ENCODE assay signal across 29 cellular contexts in the genomic region with DNA sequence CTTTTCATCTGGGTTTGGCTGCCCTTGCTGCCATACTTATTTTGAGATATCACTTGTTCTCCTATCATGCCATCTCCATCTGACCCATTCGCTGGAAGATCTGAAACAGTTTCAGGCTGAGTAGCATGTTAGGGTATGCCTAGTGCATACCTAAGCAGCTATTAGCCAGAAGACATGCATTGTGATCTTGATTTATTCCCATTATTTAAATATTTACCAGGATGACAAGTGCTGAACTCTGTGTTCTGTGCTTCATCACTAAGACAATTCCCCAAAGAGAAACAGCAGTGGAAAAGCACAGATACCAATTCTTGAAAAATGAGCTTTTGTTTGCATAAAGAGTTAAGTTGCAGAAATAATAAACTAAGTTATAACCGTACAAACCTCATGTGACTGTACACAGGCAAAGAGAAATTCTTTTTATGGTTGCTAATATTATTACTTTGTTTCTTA.
A peak's percentile ranks its signal among the peaks of the same experiment; 100 is the strongest.
DNase-seq lines count a peak whose midpoint lies in the region; ATAC-seq and TF ChIP-seq lines count a peak whose summit lies in the region.
"Had no signal": no experiment of that assay in that cellular context is flagged by ENCODE, and none has a peak within 500 bp of the region (broad histone marks: within the 10 kb centered on the region; RNA-seq: fewer than 3 reads in every experiment).

No MANE protein-coding gene starts in this region.

- no peak overlapping the region for H3K4me3 Mint-ChIP-seq in activated naive CD4-positive, alpha-beta T cell treated with anti-CD3 and anti-CD28 coated beads, Interleukin-2, amount 10 ng/mL, durations not matched to agents 7 days and 5 days
- H3K4me3 Mint-ChIP-seq: activated CD4-positive, alpha-beta memory T cell treated with anti-CD3 and anti-CD28 coated beads for 36 hours; stimulated activated naive CD8-positive, alpha-beta T cell treated with anti-CD3 and anti-CD28 coated beads, Interleukin-15, Interleukin-2, amounts not matched to agents 100 ng/mL and 50 ng/mL, for 24 hours; T-cell had no signal

- H3K27ac ChIP-seq in foreskin keratinocyte (no peak overlapping the region), sigmoid colon (peak overlapping the region in 3 of 4 donors; percentile 15 to 44 (median 31)), substantia nigra (ENCODE audit: low read depth, low read length, poor library complexity, severe bottlenecking) (no peak overlapping the region)
- H3K27ac ChIP-seq: BLaER1 treated with 17β-estradiol and CSF1 and Interleukin-3, amounts not matched to agents 10 nM and 100 nM; left lung; Peyer's patch; transverse colon had no signal

- peak; percentile 41 for ATAC-seq in foreskin keratinocyte
- ATAC-seq: activated naive CD4-positive, alpha-beta T cell treated with anti-CD3 and anti-CD28 coated beads, Interleukin-2, amount 50 U/mL, for 72 hours; K562; left lung; T-cell had no signal

- no peaks in the 10 kb centered on the region for H3K27me3 Mint-ChIP-seq in activated naive CD4-positive, alpha-beta T cell treated with anti-CD3 and anti-CD28 coated beads, Interleukin-2, amount 10 ng/mL, durations not matched to agents 7 days and 5 days

- no peak for TF ChIP-seq POLR2A in sigmoid colon (IDR thresholded peaks at IDR 0.05)

- DNase-seq in EH (ENCODE audit: low read depth) (peak; percentile 54), brain pericyte (ENCODE audit: low read depth, low spot score) (peak; percentile 79), foreskin keratinocyte (peak; percentile 20 to 59), sigmoid colon (no peak), NCI-H446 (lab: John Stamatoyannopoulos, UW) (no peak), substantia nigra (lab: John Stamatoyannopoulos, UW) (no peak)
- no peak for DNase-seq in activated naive CD4-positive, alpha-beta T cell treated with anti-CD3 and anti-CD28 coated beads, Interleukin-2, amount 10 ng/mL, durations not matched to agents 7 days and 5 days
- DNase-seq in activated CD8-positive, alpha-beta memory T cell treated with anti-CD3 and anti-CD28 coated beads, Interleukin-2, amount 50 U/mL, for 48 hours: no peak
- DNase-seq: activated CD4-positive, alpha-beta memory T cell treated with anti-CD3 and anti-CD28 coated beads for 36 hours; activated CD8-positive, alpha-beta memory T cell treated with anti-CD3 and anti-CD28 coated beads, Interleukin-2, amount 50 U/mL, for 4 hours; aorta; central memory CD4-positive, alpha-beta T cell; COR-L47; DMS79; GF-D8; hippocampal formation; left lung; mesendoderm; NCI-H1105; NCI-H1930; Peyer's patch; posterior cingulate gyrus; T-cell; transverse colon had no signal

- no peaks in the 10 kb centered on the region for H3K36me3 ChIP-seq in sigmoid colon
- H3K36me3 ChIP-seq: BLaER1 treated with 17β-estradiol and CSF1 and Interleukin-3, amounts not matched to agents 10 nM and 100 nM; left lung; Peyer's patch; transverse colon had no signal

- CTCF ChIA-PET in activated naive CD4-positive, alpha-beta T cell treated with anti-CD3 and anti-CD28 coated beads, Interleukin-2, amount 10 ng/mL, durations not matched to agents 7 days and 5 days (lab: Charles Lee): no interaction called here

- H3K4me3 ChIP-seq in sigmoid colon: no peak overlapping the region
- H3K4me3 ChIP-seq: BLaER1 treated with 17β-estradiol and CSF1 and Interleukin-3, amounts not matched to agents 10 nM and 100 nM; K562; left lung; Peyer's patch; transverse colon had no signal

- no peaks in the 10 kb centered on the region for H3K4me1 Mint-ChIP-seq in activated naive CD4-positive, alpha-beta T cell treated with anti-CD3 and anti-CD28 coated beads, Interleukin-2, amount 10 ng/mL, durations not matched to agents 7 days and 5 days
- H3K4me1 Mint-ChIP-seq: T-cell had no signal

- H3K4me1 ChIP-seq in foreskin keratinocyte: peaks cover 14% of the 10 kb centered on the region
- peaks cover 0 to 9% (median 2%) of the 10 kb centered on the region in 4 donors for H3K4me1 ChIP-seq in sigmoid colon
- H3K4me1 ChIP-seq: BLaER1 treated with 17β-estradiol and CSF1 and Interleukin-3, amounts not matched to agents 10 nM and 100 nM; left lung; Peyer's patch; transverse colon had no signal

- intact Hi-C loops in sigmoid colon (cut with DNase I): no loop called here

- peaks cover 0 to 13% (median 0%) of the 10 kb centered on the region in 4 donors for H3K9me3 ChIP-seq in sigmoid colon
- H3K9me3 ChIP-seq: BLaER1 treated with 17β-estradiol and CSF1 and Interleukin-3, amounts not matched to agents 10 nM and 100 nM; Peyer's patch; transverse colon had no signal

- no peaks in the 10 kb centered on the region for H3K36me3 Mint-ChIP-seq in activated naive CD4-positive, alpha-beta T cell treated with anti-CD3 and anti-CD28 coated beads, Interleukin-2, amount 10 ng/mL, durations not matched to agents 7 days and 5 days
- H3K36me3 Mint-ChIP-seq: activated CD4-positive, alpha-beta memory T cell treated with anti-CD3 and anti-CD28 coated beads for 36 hours; activated naive CD4-positive, alpha-beta T cell treated with anti-CD3 and anti-CD28 coated beads, Interleukin-2, amount 50 U/mL, for 72 hours; T-cell had no signal

- TF ChIP-seq CTCF in foreskin keratinocyte (conservative IDR thresholded peaks at IDR 0.05) (no peak), sigmoid colon (IDR thresholded peaks at IDR 0.05) (no peak)

- TF ChIP-seq EP300 in sigmoid colon (IDR thresholded peaks at IDR 0.05): peak in 1 of 4 donors; percentile 60

- no peaks in the 10 kb centered on the region for H3K9me3 Mint-ChIP-seq in activated naive CD4-positive, alpha-beta T cell treated with anti-CD3 and anti-CD28 coated beads, Interleukin-2, amount 10 ng/mL, durations not matched to agents 7 days and 5 days
- H3K9me3 Mint-ChIP-seq: activated naive CD4-positive, alpha-beta T cell treated with anti-CD3 and anti-CD28 coated beads, Interleukin-2, amount 50 U/mL, for 72 hours; activated T-helper 2 cell treated with anti-CD3 and anti-CD28 coated beads, Interferon-gamma antibody, Interleukin-2, Interleukin-4, amounts not matched to agents 10 μg/mL and 5 μg/mL and 100 μg/mL, durations not matched to agents 14 hours and 24 hours and 36 hours had no signal

- no peaks in the 10 kb centered on the region for H3K27me3 ChIP-seq in foreskin keratinocyte
- H3K27me3 ChIP-seq in sigmoid colon: no peaks in the 10 kb centered on the region
- H3K27me3 ChIP-seq: BLaER1 treated with 17β-estradiol and CSF1 and Interleukin-3, amounts not matched to agents 10 nM and 100 nM; left lung; Peyer's patch; transverse colon had no signal

- 64 to 75% methylated on average over 2 of the region's 2 CpGs for WGBS in sigmoid colon, 2 donors

- H3K27ac Mint-ChIP-seq in activated naive CD4-positive, alpha-beta T cell treated with anti-CD3 and anti-CD28 coated beads, Interleukin-2, amount 10 ng/mL, durations not matched to agents 7 days and 5 days: no peak overlapping the region
- H3K27ac Mint-ChIP-seq: activated CD4-positive, alpha-beta memory T cell treated with anti-CD3 and anti-CD28 coated beads for 36 hours; activated naive CD4-positive, alpha-beta T cell treated with anti-CD3 and anti-CD28 coated beads, Interleukin-2, amount 50 U/mL, for 72 hours; activated T-helper 2 cell treated with anti-CD3 and anti-CD28 coated beads, Interferon-gamma antibody, Interleukin-2, Interleukin-4, amounts not matched to agents 10 μg/mL and 5 μg/mL and 100 μg/mL, durations not matched to agents 14 hours and 24 hours and 36 hours; stimulated activated naive CD8-positive, alpha-beta T cell treated with anti-CD3 and anti-CD28 coated beads, Interleukin-15, Interleukin-2, amounts not matched to agents 100 ng/mL and 50 ng/mL, for 24 hours; T-cell had no signal

Comparison
In these comparisons a context has a peak if more than half of its experiments do, and no peak if none do; other contexts are left out.
1. DNase-seq: peak in EH (single experiment), brain pericyte (single experiment) and foreskin keratinocyte (2 of 2); none in sigmoid colon (single experiment), NCI-H446 (0 of 2), substantia nigra (0 of 49), activated naive CD4-positive, alpha-beta T cell treated with anti-CD3 and anti-CD28 coated beads, Interleukin-2, amount 10 ng/mL, durations not matched to agents 7 days and 5 days (single experiment) and activated CD8-positive, alpha-beta memory T cell treated with anti-CD3 and anti-CD28 coated beads, Interleukin-2, amount 50 U/mL, for 48 hours (single experiment).
2. H3K27ac ChIP-seq: peak in sigmoid colon (3 of 4); none in foreskin keratinocyte (single experiment) and substantia nigra (single experiment).